Comparison of ENCODE assay signal across 6 cellular contexts in the genomic region with DNA sequence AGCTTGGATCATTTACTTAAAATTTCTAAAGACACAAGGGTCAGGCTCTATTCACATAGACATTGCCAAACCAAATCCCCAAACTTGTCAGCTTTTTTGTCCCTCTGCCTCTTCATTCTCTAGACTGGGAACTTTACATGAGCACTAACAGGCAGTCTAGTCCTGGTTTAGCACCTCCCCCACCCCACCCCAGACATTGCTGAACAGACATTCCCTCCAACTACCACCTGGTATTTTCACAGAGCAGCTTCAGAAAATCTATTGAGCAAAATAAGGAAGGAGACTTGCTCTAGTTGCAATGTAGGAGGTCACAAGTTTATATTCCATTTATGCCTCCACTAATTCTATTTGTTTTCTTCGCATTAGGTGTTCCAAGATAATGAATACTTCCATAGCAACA.
"Had no signal": no experiment of that assay in that cellular context is flagged by ENCODE, and none has a peak within 500 bp of the region (broad histone marks: within the 10 kb centered on the region; RNA-seq: fewer than 3 reads in every experiment).

No MANE protein-coding gene starts in this region.

- H3K4me3 ChIP-seq: GM23248 had no signal

- DNase-seq: GM23248, H9, HCEC 1CT had no signal

- H2AFZ ChIP-seq: GM23248 had no signal

- H3K27ac Mint-ChIP-seq: H9, IgD-negative memory B cell had no signal

- H3K27ac ChIP-seq: GM23248, HL-60 had no signal

- H3K4me1 Mint-ChIP-seq: IgD-negative memory B cell had no signal

- H3K9me3 Mint-ChIP-seq: IgD-negative memory B cell had no signal

- H3K9ac ChIP-seq: GM23248 had no signal

- H3K27me3 Mint-ChIP-seq: IgD-negative memory B cell had no signal

- H3K36me3 Mint-ChIP-seq: IgD-negative memory B cell had no signal

- ATAC-seq: HepG2 had no signal

- H3K4me3 Mint-ChIP-seq: H9, IgD-negative memory B cell had no signal
